ENCODE assay signal across 8 cellular contexts in the genomic region with DNA sequence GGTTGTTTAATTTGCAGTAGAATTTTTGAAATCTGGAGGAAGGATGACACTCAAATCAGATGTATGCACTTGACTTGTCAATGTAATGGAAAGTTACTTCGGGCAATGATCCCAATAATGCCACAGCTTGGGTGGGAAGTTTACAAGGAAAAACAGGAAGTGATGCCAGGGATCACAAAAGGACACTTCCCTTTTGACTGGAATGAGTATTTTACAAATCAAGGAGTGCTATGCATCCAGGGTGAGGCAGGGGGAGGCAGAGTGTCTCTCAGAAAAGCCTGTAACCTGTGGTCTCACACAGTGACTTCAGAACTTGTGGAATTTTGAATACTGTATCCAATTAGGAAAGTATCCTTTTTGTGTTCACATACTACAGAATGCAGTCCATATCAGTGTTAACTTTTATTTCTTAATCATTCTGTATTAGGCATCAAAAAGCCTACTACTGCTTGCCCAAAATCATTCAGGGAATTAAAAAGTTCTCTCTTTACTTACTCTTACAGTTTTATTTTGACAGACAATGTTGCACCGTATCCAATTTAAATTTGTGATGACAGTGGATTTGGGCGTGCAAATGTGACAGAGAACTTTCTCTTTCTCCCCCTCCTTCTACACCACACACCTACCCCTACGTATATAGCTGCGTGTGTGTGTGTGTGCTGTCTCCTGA.
DNase-seq lines count a peak whose midpoint lies in the region; ATAC-seq and TF ChIP-seq lines count a peak whose summit lies in the region.

No MANE protein-coding gene starts in this region.

- H3K4ac ChIP-seq in IMR-90 (ENCODE audit: low read depth, low read length), result peak overlapping the region; percentile 54; the same call in 1 of the 2 replicates

- H3K4me2 ChIP-seq in IMR-90 (ENCODE audit: low read depth, low read length), result no peak overlapping the region

- no peak overlapping the region for H3K56ac ChIP-seq in IMR-90 (ENCODE audit: extremely low read depth, insufficient read depth, low read length)

- peak; percentile 56 for DNase-seq in COR-L47 (lab: John Stamatoyannopoulos, UW)
- peak; percentile 71 for DNase-seq in IMR-90
- DNase-seq in WERI-Rb-1, result peak; percentile 46
- peak; percentile 50 for DNase-seq in iPS DF 6.9 (ENCODE audit: low read depth, low spot score)
- peak; percentile 16 to 42 for DNase-seq in tibial nerve (ENCODE audit: low spot score in 2 of 2)
- DNase-seq in effector CD4-positive, alpha-beta T cell, result no peak
- DNase-seq in putamen (ENCODE audit: low spot score), result no peak

- H2BK15ac ChIP-seq in IMR-90 (ENCODE audit: low read depth, low read length), result no peak overlapping the region

- BruUV-seq in IMR-90 (replicated peaks; lab: Mats Ljungman, UMichigan), result no TSS peak

- H3K36me3 ChIP-seq in IMR-90 (ENCODE audit: control insufficient read depth, insufficient read depth, low read length) (no peaks in the 10 kb centered on the region), WERI-Rb-1 (no peaks in the 10 kb centered on the region), iPS DF 6.9 (ENCODE audit: control insufficient read depth, insufficient read depth, low read length) (no peaks in the 10 kb centered on the region), tibial nerve (no peaks in the 10 kb centered on the region)

- H2AK5ac ChIP-seq in IMR-90 (ENCODE audit: low read depth, low read length), result no peak overlapping the region

- H3K9me3 ChIP-seq in IMR-90 (ENCODE audit: control insufficient read depth, insufficient read depth, low read length), result no peaks in the 10 kb centered on the region
- no peaks in the 10 kb centered on the region for H3K9me3 ChIP-seq in WERI-Rb-1 (ENCODE audit: severe bottlenecking)
- no peaks in the 10 kb centered on the region for H3K9me3 ChIP-seq in iPS DF 6.9 (ENCODE audit: control insufficient read depth, insufficient read depth, low read length)
- no peaks in the 10 kb centered on the region for H3K9me3 ChIP-seq in tibial nerve

- CTCF ChIA-PET in IMR-90 (lab: Yijun Ruan, JAX), result interaction anchor here (0.8 to 1.5 kb wide), 4 partner anchors 10 to 451 kb away, joined by 3 to 5 read pairs (median 3); no protein-coding TSS in a partner anchor

- H2BK20ac ChIP-seq in IMR-90 (ENCODE audit: low read depth, low read length), result peak overlapping the region; percentile 65; the same call in 1 of the 2 replicates

- H3K14ac ChIP-seq in IMR-90 (replicated peaks; ENCODE audit: low read depth, low read length), result 0 out of 2 replicates have a peak overlapping the region, but pooled peaks have one; percentile 72

- TF ChIP-seq EP300 in tibial nerve (IDR thresholded peaks at IDR 0.05), result peak in 1 of 2 donors; percentile 31

- no peak overlapping the region; the same call in 1 of the 2 replicates for H3K18ac ChIP-seq in IMR-90 (ENCODE audit: low read depth, low read length)

- H2BK120ac ChIP-seq in IMR-90 (ENCODE audit: low read depth, low read length), result peak overlapping the region; percentile 62; the same call in 1 of the 2 replicates

- no peaks in the 10 kb centered on the region for H4K20me1 ChIP-seq in IMR-90 (ENCODE audit: insufficient read depth, low read length)

- H3K9me1 ChIP-seq in IMR-90 (ENCODE audit: insufficient read depth, low read length), result no peaks in the 10 kb centered on the region

- H4K5ac ChIP-seq in IMR-90 (ENCODE audit: low read depth, low read length), result 0 out of 2 replicates have a peak overlapping the region, but pooled peaks have one; percentile 33

- H3K4me1 ChIP-seq in IMR-90 (ENCODE audit: control insufficient read depth, insufficient read depth, low read length) (no peaks in the 10 kb centered on the region), iPS DF 6.9 (ENCODE audit: control insufficient read depth, insufficient read depth, low read length) (no peaks in the 10 kb centered on the region), tibial nerve (no peaks in the 10 kb centered on the region)

- peak overlapping the region; percentile 86 for H2AFZ ChIP-seq in IMR-90 (replicated peaks; ENCODE audit: low read length, poor library complexity)

- H3K79me1 ChIP-seq in IMR-90 (ENCODE audit: low read depth in 1 of 2, low read length in 2 of 2), result no peaks in the 10 kb centered on the region

- whole genome bisulfite sequencing in IMR-90 (ENCODE audit: extremely low coverage in 2 of 2, insufficient read length in 1 of 2), 2 experiments, result 20% methylated on average over 1 of the region's 5 CpGs; no CpG with 5 or more reads in 1 of the 2 experiments
- no CpG with 5 or more reads among the region's 5 CpGs for WGBS in iPS DF 6.9 (ENCODE audit: insufficient coverage, insufficient read length)
- WGBS in tibial nerve, 2 donors, result 53 to 73% methylated on average over 5 of the region's 5 CpGs

- H3K23ac ChIP-seq in IMR-90 (ENCODE audit: low read depth, low read length), result no peak overlapping the region

- H3K27me3 ChIP-seq in IMR-90 (ENCODE audit: control insufficient read depth, insufficient read depth, low read length) (no peaks in the 10 kb centered on the region), WERI-Rb-1 (ENCODE audit: insufficient read depth, low read depth, severe bottlenecking) (no peaks in the 10 kb centered on the region), iPS DF 6.9 (ENCODE audit: control insufficient read depth, insufficient read depth, low read length) (no peaks in the 10 kb centered on the region), tibial nerve (no peaks in the 10 kb centered on the region)

- dilution Hi-C loops in IMR-90 (cut with HindIII; ENCODE audit: low sequenced_read_pairs, unreplicated experiment), result no loop called here

- no peak overlapping the region; the same call in 1 of the 2 replicates for H4K91ac ChIP-seq in IMR-90 (ENCODE audit: insufficient read depth, low read depth, low read length)

- TF ChIP-seq POLR2A in IMR-90 (IDR thresholded peaks at IDR 0.05; ENCODE audit: low read depth, low read length) (no peak), tibial nerve (IDR thresholded peaks at IDR 0.05) (no peak)

- no peak overlapping the region for H3K27ac ChIP-seq in IMR-90 (ENCODE audit: insufficient read depth, low read length)
- no peak overlapping the region for H3K27ac ChIP-seq in WERI-Rb-1
- no peak overlapping the region for H3K27ac ChIP-seq in iPS DF 6.9 (ENCODE audit: low read length)
- H3K27ac ChIP-seq in tibial nerve, result no peak overlapping the region

- POLR2A ChIA-PET in IMR-90 (lab: Charles Lee; ENCODE audit: unreplicated experiment), result no interaction called here

- H4K8ac ChIP-seq in IMR-90 (ENCODE audit: low read depth in 2 of 2, low read length in 2 of 2), result peak overlapping the region in 1 of 2 experiments; percentile 92; a peak in 2 of 4 replicates

- H3K4me3 ChIP-seq in IMR-90 (ENCODE audit: insufficient read depth, low read depth, low read length) (no peak overlapping the region), WERI-Rb-1 (ENCODE audit: low read depth, low read length) (no peak overlapping the region), iPS DF 6.9 (ENCODE audit: low read length) (no peak overlapping the region), tibial nerve (no peak overlapping the region)

- no peak overlapping the region for H2AK9ac ChIP-seq in IMR-90 (replicated peaks; ENCODE audit: low read depth, low read length, poor library complexity)

- ATAC-seq in IMR-90 (ENCODE audit: low read depth), result peak; percentile 95
- no peak for ATAC-seq in HG02870 (IDR thresholded peaks at IDR 0.05; ENCODE audit: unreplicated experiment)

- TF ChIP-seq CTCF in IMR-90 (conservative IDR thresholded peaks at IDR 0.05; ENCODE audit: low read depth, low read length), result peak; percentile 85
- TF ChIP-seq CTCF in WERI-Rb-1 (IDR thresholded peaks at IDR 0.05; ENCODE audit: low read depth, low read length), result peak; percentile 63
- TF ChIP-seq CTCF in tibial nerve (IDR thresholded peaks at IDR 0.05), result peak; percentile 11 to 53 (median 30)

- peak; percentile 88 for TF ChIP-seq RAD21 in IMR-90 (IDR thresholded peaks at IDR 0.05; ENCODE audit: low read length)

- in situ Hi-C loops in IMR-90 (cut with MboI; ENCODE audit: low sequenced_read_pairs), result no loop called here

- intact Hi-C loops in IMR-90 (cut with micrococcal nuclease), result loop anchor here (1.0 to 10.0 kb wide), 6 partner anchors 70 to 451 kb away; no protein-coding TSS in a partner anchor

- H3K9ac ChIP-seq in IMR-90 (ENCODE audit: low read depth, low read length), result no peak overlapping the region

- no peak overlapping the region for H2BK5ac ChIP-seq in IMR-90 (ENCODE audit: low read depth, low read length, poor library complexity, severe bottlenecking)

TF ChIP-seq in IMR-90, 13 proteins besides CTCF, POLR2A, EP300 and RAD21:
- TF ChIP-seq RFX5 (IDR thresholded peaks at IDR 0.05; ENCODE audit: low read depth, low read length), result no peak
- TF ChIP-seq SMC3 (IDR thresholded peaks at IDR 0.05; ENCODE audit: low read depth, low read length), result peak; percentile 81
- no peak for TF ChIP-seq BHLHE40 (IDR thresholded peaks at IDR 0.05; ENCODE audit: low read depth, low read length)
- TF ChIP-seq CEBPB (IDR thresholded peaks at IDR 0.05; ENCODE audit: low read depth, low read length), result no peak

Comparison
In these comparisons a context has a peak if more than half of its experiments do, and no peak if none do; other contexts are left out.
1. DNase-seq: peak in COR-L47 (single experiment), IMR-90 (single experiment), WERI-Rb-1 (single experiment), iPS DF 6.9 (single experiment) and tibial nerve (2 of 2); none in effector CD4-positive, alpha-beta T cell (single experiment) and putamen (single experiment).
2. CTCF ChIP-seq: peak in every context shown above with its lines; median percentile 85 in IMR-90; 63 in WERI-Rb-1; 30 in tibial nerve.